ENCODE assay signal across 8 cellular contexts in the genomic region with DNA sequence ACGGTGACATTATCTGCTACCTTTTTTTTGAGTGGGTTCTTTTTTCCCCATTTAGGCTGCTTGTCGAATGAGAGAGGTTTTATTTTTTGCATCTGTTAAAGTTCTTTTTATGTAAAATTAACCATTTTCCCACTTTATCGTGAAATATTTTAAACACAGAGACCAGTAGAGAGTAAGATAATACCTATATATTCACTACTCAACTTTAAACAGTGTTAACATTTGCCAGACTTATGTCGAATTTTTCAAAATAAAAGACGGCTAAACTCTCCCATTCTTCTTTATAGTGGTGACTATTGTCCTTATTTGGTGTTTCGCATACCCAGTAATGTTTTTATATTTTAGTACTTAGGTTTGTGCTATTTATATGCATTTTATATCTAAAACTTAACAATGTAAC. TPM values are rescaled to one million over a fixed set of nuclear protein-coding genes. Genes with fewer than 3 reads are reported as not detected.
DNase-seq lines count a peak whose midpoint lies in the region.

No MANE protein-coding gene starts in this region.

- H3K4me1 Mint-ChIP-seq in T-helper 2 cell treated with Interferon-gamma antibody and Interleukin-4, amounts not matched to agents 5 μg/mL and 100 μg/mL, for 36 hours (ENCODE audit: low read depth), result peaks cover 26% of the 10 kb centered on the region
- peaks cover 28% of the 10 kb centered on the region for H3K4me1 Mint-ChIP-seq in activated T-helper 1 cell treated with anti-CD3 and anti-CD28 coated beads, Interleukin-12 subunit alpha, Interleukin-12 subunit beta, Interleukin-2, Interleukin-4 antibody, amounts not matched to agents 30 ng/mL and 10 ng/mL and 1 ng/mL, durations not matched to agents 14 hours and 24 hours and 36 hours (ENCODE audit: low read depth)

- peak overlapping the region; percentile 78 for H3K4me3 ChIP-seq in iPS-18c (ENCODE audit: insufficient read depth, low read depth, low read length)
- peak overlapping the region; percentile 90 to 98 for H3K4me3 ChIP-seq in stomach smooth muscle (ENCODE audit: low read length in 2 of 2)

- H3K27me3 ChIP-seq in stomach smooth muscle (ENCODE audit: control insufficient read depth in 1 of 2, insufficient read depth in 2 of 2, low read length in 2 of 2), result no peaks in the 10 kb centered on the region

- no peak overlapping the region for H3K27ac Mint-ChIP-seq in T-helper 2 cell treated with Interferon-gamma antibody and Interleukin-4, amounts not matched to agents 5 μg/mL and 100 μg/mL, for 36 hours
- H3K27ac Mint-ChIP-seq in activated T-helper 1 cell treated with anti-CD3 and anti-CD28 coated beads, Interleukin-12 subunit alpha, Interleukin-12 subunit beta, Interleukin-2, Interleukin-4 antibody, amounts not matched to agents 30 ng/mL and 10 ng/mL and 1 ng/mL, durations not matched to agents 14 hours and 24 hours and 36 hours, result no peak overlapping the region

- H3K9me3 ChIP-seq in iPS-18c (ENCODE audit: control insufficient read depth, insufficient read depth, low read length) (no peaks in the 10 kb centered on the region), stomach smooth muscle (ENCODE audit: control insufficient read depth in 2 of 2, low read length in 2 of 2) (peaks cover 0 to 3% of the 10 kb centered on the region in 2 donors)

- no peak overlapping the region for H3K27ac ChIP-seq in stomach smooth muscle (ENCODE audit: low read length)

- H3K4me1 ChIP-seq in stomach smooth muscle (ENCODE audit: control insufficient read depth, insufficient read depth, low read length), result peaks cover 8% of the 10 kb centered on the region

- H3K36me3 Mint-ChIP-seq in T-helper 2 cell treated with Interferon-gamma antibody and Interleukin-4, amounts not matched to agents 5 μg/mL and 100 μg/mL, for 36 hours (ENCODE audit: low read depth), result peaks cover 22% of the 10 kb centered on the region
- H3K36me3 Mint-ChIP-seq in activated T-helper 1 cell treated with anti-CD3 and anti-CD28 coated beads, Interleukin-12 subunit alpha, Interleukin-12 subunit beta, Interleukin-2, Interleukin-4 antibody, amounts not matched to agents 30 ng/mL and 10 ng/mL and 1 ng/mL, durations not matched to agents 14 hours and 24 hours and 36 hours (ENCODE audit: low read depth), result peaks cover 19% of the 10 kb centered on the region

- H3K36me3 ChIP-seq in stomach smooth muscle (ENCODE audit: control insufficient read depth in 2 of 2, insufficient read depth in 2 of 2, low read length in 2 of 2), result peaks cover 0 to 4% of the 10 kb centered on the region in 2 donors

- intact Hi-C loops in activated T-helper 1 cell treated with anti-CD3 and anti-CD28 coated beads, Interleukin-12 subunit alpha, Interleukin-12 subunit beta, Interleukin-2, Interleukin-4 antibody, amounts not matched to agents 30 ng/mL and 10 ng/mL and 1 ng/mL, durations not matched to agents 14 hours and 24 hours and 36 hours (cut with micrococcal nuclease), result loop anchor here (1.0 to 5.0 kb wide), 4 partner anchors 199 to 1184 kb away; partner anchors contain the start of gene FAM161A

- no peaks in the 10 kb centered on the region for H3K9me3 Mint-ChIP-seq in T-helper 2 cell treated with Interferon-gamma antibody and Interleukin-4, amounts not matched to agents 5 μg/mL and 100 μg/mL, for 36 hours
- no peaks in the 10 kb centered on the region for H3K9me3 Mint-ChIP-seq in activated T-helper 1 cell treated with anti-CD3 and anti-CD28 coated beads, Interleukin-12 subunit alpha, Interleukin-12 subunit beta, Interleukin-2, Interleukin-4 antibody, amounts not matched to agents 30 ng/mL and 10 ng/mL and 1 ng/mL, durations not matched to agents 14 hours and 24 hours and 36 hours

- DNase-seq in T-helper 2 cell treated with Interferon-gamma antibody and Interleukin-4, amounts not matched to agents 5 μg/mL and 100 μg/mL, for 36 hours (ENCODE audit: low spot score), result no peak
- DNase-seq in T-helper 2 cell (no peak), hepatic stellate cell (ENCODE audit: low spot score) (no peak), 8988T (no peak)
- DNase-seq in activated T-helper 1 cell treated with anti-CD3 and anti-CD28 coated beads, Interleukin-12 subunit alpha, Interleukin-12 subunit beta, Interleukin-2, Interleukin-4 antibody, amounts not matched to agents 30 ng/mL and 10 ng/mL and 1 ng/mL, durations not matched to agents 14 hours and 24 hours and 36 hours (ENCODE audit: low spot score), result no peak
- no peak for DNase-seq in stimulated activated CD4-positive, alpha-beta T cell treated with anti-CD3 and anti-CD28 coated beads, Interleukin-12 subunit alpha, Interleukin-12 subunit beta, amount 100 ng/mL, for 4 hours

- peak overlapping the region in 1 of 2 donors; percentile 87 for H3K9ac ChIP-seq in stomach smooth muscle (ENCODE audit: low read length in 2 of 2)

- peak overlapping the region; percentile 100 for H3K4me3 Mint-ChIP-seq in T-helper 2 cell treated with Interferon-gamma antibody and Interleukin-4, amounts not matched to agents 5 μg/mL and 100 μg/mL, for 36 hours
- H3K4me3 Mint-ChIP-seq in activated T-helper 1 cell treated with anti-CD3 and anti-CD28 coated beads, Interleukin-12 subunit alpha, Interleukin-12 subunit beta, Interleukin-2, Interleukin-4 antibody, amounts not matched to agents 30 ng/mL and 10 ng/mL and 1 ng/mL, durations not matched to agents 14 hours and 24 hours and 36 hours, result peak overlapping the region; percentile 97

- no peaks in the 10 kb centered on the region for H3K27me3 Mint-ChIP-seq in T-helper 2 cell treated with Interferon-gamma antibody and Interleukin-4, amounts not matched to agents 5 μg/mL and 100 μg/mL, for 36 hours (ENCODE audit: low read depth)
- no peaks in the 10 kb centered on the region for H3K27me3 Mint-ChIP-seq in activated T-helper 1 cell treated with anti-CD3 and anti-CD28 coated beads, Interleukin-12 subunit alpha, Interleukin-12 subunit beta, Interleukin-2, Interleukin-4 antibody, amounts not matched to agents 30 ng/mL and 10 ng/mL and 1 ng/mL, durations not matched to agents 14 hours and 24 hours and 36 hours (ENCODE audit: insufficient read depth)

RNA-seq across cellular contexts. Expression of gene PUS10, which starts 0.7 kb away (rescaled TPM):
- total RNA-seq in activated T-helper 1 cell treated with anti-CD3 and anti-CD28 coated beads, Interleukin-12 subunit alpha, Interleukin-12 subunit beta, Interleukin-2, Interleukin-4 antibody, amounts not matched to agents 30 ng/mL and 10 ng/mL and 1 ng/mL, durations not matched to agents 14 hours and 24 hours and 36 hours, result 5.9 and 7.6 TPM in 2 replicates

RNA-seq across cellular contexts. Expression of gene PEX13, which starts 1.3 kb away (rescaled TPM):
- total RNA-seq in activated T-helper 1 cell treated with anti-CD3 and anti-CD28 coated beads, Interleukin-12 subunit alpha, Interleukin-12 subunit beta, Interleukin-2, Interleukin-4 antibody, amounts not matched to agents 30 ng/mL and 10 ng/mL and 1 ng/mL, durations not matched to agents 14 hours and 24 hours and 36 hours, result 15.9 and 20.0 TPM in 2 replicates

RNA-seq across cellular contexts. Expression of gene SANBR, which starts 46.9 kb away (rescaled TPM):
- total RNA-seq in activated T-helper 1 cell treated with anti-CD3 and anti-CD28 coated beads, Interleukin-12 subunit alpha, Interleukin-12 subunit beta, Interleukin-2, Interleukin-4 antibody, amounts not matched to agents 30 ng/mL and 10 ng/mL and 1 ng/mL, durations not matched to agents 14 hours and 24 hours and 36 hours, result 2.0 and 2.2 TPM in 2 replicates
